In genomic region chr4:184506527-184507121, GRCh38 we compare ENCODE assay signal across 8 cellular contexts. TPM values are rescaled to one million over a fixed set of nuclear protein-coding genes. Genes with fewer than 3 reads are reported as not detected.
DNase-seq lines count a peak whose midpoint lies in the region; ATAC-seq, FAIRE-seq and TF ChIP-seq lines count a peak whose summit lies in the region.

No MANE protein-coding gene starts in this region.

- no peak overlapping the region for H3K4me3 ChIP-seq in SK-N-SH (ENCODE audit: low read depth in 2 of 2, low read length in 1 of 2)
- H3K4me3 ChIP-seq in fibroblast of pulmonary artery (replicated peaks; ENCODE audit: low read depth, low read length): no peak overlapping the region
- no peak overlapping the region for H3K4me3 ChIP-seq in effector memory CD4-positive, alpha-beta T cell (ENCODE audit: insufficient read depth, low read depth, low read length, poor library complexity, severe bottlenecking)

- H3F3A ChIP-seq in SK-N-SH (replicated peaks; ENCODE audit: insufficient read depth): no peaks in the 10 kb centered on the region

- POLR2A ChIA-PET in CD4-positive, alpha-beta T cell (lab: Charles Lee): interaction anchor here (0.8 to 2.7 kb wide), 3 partner anchors 12 to 32 kb away, joined by 3 to 15 read pairs (median 3); partner anchors contain the start of gene IRF2
- POLR2A ChIA-PET in SK-N-SH (lab: Yijun Ruan, JAX): no interaction called here

- DNase-seq in CD4-positive, alpha-beta T cell: peak in 2 of 10 experiments; percentile 4 to 7
- DNase-seq in GM19239 (ENCODE audit: insufficient read length, low spot score) (peak; percentile 26), SK-N-SH (peak; percentile 47), fibroblast of pulmonary artery (ENCODE audit: low read depth) (no peak), NCI-H446 treated with DMSO at 0.1 percent for 48 hours (lab: John Stamatoyannopoulos, UW) (no peak)
- peak; percentile 43 for DNase-seq in stimulated activated naive CD8-positive, alpha-beta T cell treated with anti-CD3 and anti-CD28 coated beads, Interleukin-15, Interleukin-2, amounts not matched to agents 100 U/mL and 50 U/mL, for 24 hours
- no peak for DNase-seq in effector memory CD4-positive, alpha-beta T cell

- H2AFZ ChIP-seq in SK-N-SH (ENCODE audit: low read depth): no peak overlapping the region

- no peak for TF ChIP-seq RAD21 in SK-N-SH (IDR thresholded peaks at IDR 0.05; ENCODE audit: low read length)

- no peaks in the 10 kb centered on the region for H3K9me3 ChIP-seq in CD4-positive, alpha-beta T cell (ENCODE audit: control insufficient read depth, low read length)
- H3K9me3 ChIP-seq in SK-N-SH: no peaks in the 10 kb centered on the region
- H3K9me3 ChIP-seq in effector memory CD4-positive, alpha-beta T cell (ENCODE audit: control insufficient read depth, low read length): no peaks in the 10 kb centered on the region

- H3K27me3 Mint-ChIP-seq in CD4-positive, alpha-beta T cell: no peaks in the 10 kb centered on the region

- no peak for TF ChIP-seq EP300 in SK-N-SH (IDR thresholded peaks at IDR 0.05; ENCODE audit: borderline replicate concordance in 1 of 2, low read depth in 1 of 2, low read length in 1 of 2)

- H3K9ac ChIP-seq in SK-N-SH: no peak overlapping the region

- intact Hi-C loops in CD4-positive, alpha-beta T cell (cut with DNase I, micrococcal nuclease): no loop called here

- CTCF ChIA-PET in CD4-positive, alpha-beta T cell (lab: Charles Lee): interaction anchor here (1.3 kb wide), 1 partner anchor 243 kb away, joined by 3 read pairs; no protein-coding TSS in a partner anchor
- CTCF ChIA-PET in SK-N-SH (lab: Yijun Ruan, JAX): interaction anchor here (1.0 to 1.9 kb wide), 7 partner anchors 12 to 242 kb away, joined by 3 to 5 read pairs (median 3); no protein-coding TSS in a partner anchor

- H3K36me3 Mint-ChIP-seq in CD4-positive, alpha-beta T cell (ENCODE audit: low read depth): no peaks in the 10 kb centered on the region

- peak; percentile 98 for FAIRE-seq in GM19239 (lab: Jason Lieb, UNC)

- 96% methylated on average over 6 of the region's 7 CpGs for WGBS in SK-N-SH (ENCODE audit: low lambda C conversion rate)

- TF ChIP-seq CTCF in CD4-positive, alpha-beta T cell (IDR thresholded peaks at IDR 0.05): peak; percentile 33
- TF ChIP-seq CTCF in SK-N-SH (IDR thresholded peaks at IDR 0.05): peak; percentile 17; the same call in 1 of the 2 replicates
- peak; percentile 12 for TF ChIP-seq CTCF in fibroblast of pulmonary artery (IDR thresholded peaks at IDR 0.05; ENCODE audit: low read length, missing control alignments)

- no peaks in the 10 kb centered on the region for H3K27me3 ChIP-seq in CD4-positive, alpha-beta T cell (ENCODE audit: control insufficient read depth, insufficient read depth, low read length)
- H3K27me3 ChIP-seq in SK-N-SH (ENCODE audit: insufficient read depth): no peaks in the 10 kb centered on the region
- H3K27me3 ChIP-seq in effector memory CD4-positive, alpha-beta T cell (replicated peaks; ENCODE audit: control insufficient read depth, insufficient read depth, low read length, poor library complexity, severe bottlenecking): no peaks in the 10 kb centered on the region

- no peak overlapping the region for H3K27ac ChIP-seq in CD4-positive, alpha-beta T cell (ENCODE audit: low read depth, low read length)
- H3K27ac ChIP-seq in SK-N-SH (ENCODE audit: low read depth in 2 of 2, low read length in 1 of 2): no peak overlapping the region
- H3K27ac ChIP-seq in effector memory CD4-positive, alpha-beta T cell (ENCODE audit: insufficient read depth, low read length, poor library complexity, severe bottlenecking): no peak overlapping the region

- no peaks in the 10 kb centered on the region for H3K36me3 ChIP-seq in SK-N-SH (replicated peaks in 1 of 2; ENCODE audit: control insufficient read depth in 1 of 2, insufficient read depth in 2 of 2, low read length in 1 of 2)
- H3K36me3 ChIP-seq in effector memory CD4-positive, alpha-beta T cell (ENCODE audit: control insufficient read depth, insufficient read depth, low read length): no peaks in the 10 kb centered on the region

- H3K9me3 Mint-ChIP-seq in CD4-positive, alpha-beta T cell: peaks cover 3% of the 10 kb centered on the region

- ATAC-seq in CD4-positive, alpha-beta T cell (ENCODE audit: poor library complexity): peak; percentile 80
- peak; percentile 95 for ATAC-seq in HG03095 (IDR thresholded peaks at IDR 0.05; ENCODE audit: unreplicated experiment)
- peak; percentile 88 for ATAC-seq in stimulated activated naive CD8-positive, alpha-beta T cell treated with anti-CD3 and anti-CD28 coated beads, Interleukin-15, Interleukin-2, amounts not matched to agents 100 U/mL and 50 U/mL, for 24 hours

- H3K27ac Mint-ChIP-seq in CD4-positive, alpha-beta T cell: no peak overlapping the region

- peaks cover 0 to 4% of the 10 kb centered on the region in 2 experiments; a peak in 1 of 4 replicates for H3K4me1 ChIP-seq in SK-N-SH (ENCODE audit: control insufficient read depth in 1 of 2, insufficient read depth in 2 of 2, low read depth in 1 of 2, low read length in 1 of 2)
- H3K4me1 ChIP-seq in effector memory CD4-positive, alpha-beta T cell (ENCODE audit: control insufficient read depth, insufficient read depth, low read length, poor library complexity, severe bottlenecking): peaks cover 13% of the 10 kb centered on the region

- H3K4me1 Mint-ChIP-seq in CD4-positive, alpha-beta T cell (ENCODE audit: low read depth): peaks cover 36% of the 10 kb centered on the region

- no peaks in the 10 kb centered on the region for H4K20me1 ChIP-seq in SK-N-SH (ENCODE audit: insufficient read depth)

- no peaks in the 10 kb centered on the region for H3K79me2 ChIP-seq in SK-N-SH (ENCODE audit: insufficient read depth)

- no peak overlapping the region for H3K4me2 ChIP-seq in SK-N-SH

- no peaks in the 10 kb centered on the region for H3K9me2 ChIP-seq in SK-N-SH

- peak overlapping the region; percentile 1 for H3K4me3 Mint-ChIP-seq in CD4-positive, alpha-beta T cell

TF ChIP-seq in SK-N-SH, 30 proteins besides CTCF, POLR2A, EP300 and RAD21:
- TF ChIP-seq YY1 (IDR thresholded peaks at IDR 0.05; ENCODE audit: low read depth): no peak
- no peak for TF ChIP-seq TEAD4 (IDR thresholded peaks at IDR 0.05; ENCODE audit: borderline replicate concordance, insufficient read depth)

RNA-seq across cellular contexts. Expression of gene IRF2, which starts 32.3 kb away (rescaled TPM):
- 10 to 100 TPM; 11.4 to 14.9 TPM for total RNA-seq in CD4-positive, alpha-beta T cell
- polyA plus RNA-seq in SK-N-SH (2012; rRNA removed): 23.3 and 23.6 TPM in 2 replicates
- 20.7 and 23.5 TPM in 2 replicates for polyA plus RNA-seq in SK-N-SH (2012; cell fraction: cytosol; rRNA removed)
- polyA plus RNA-seq in SK-N-SH (2012; cell fraction: nucleus; rRNA removed): 18.0 and 21.4 TPM in 2 replicates

Comparison
In these comparisons a context has a peak if more than half of its experiments do, and no peak if none do; other contexts are left out.
1. DNase-seq: peak in GM19239 (single experiment), SK-N-SH (single experiment) and stimulated activated naive CD8-positive, alpha-beta T cell treated with anti-CD3 and anti-CD28 coated beads, Interleukin-15, Interleukin-2, amounts not matched to agents 100 U/mL and 50 U/mL, for 24 hours (single experiment); none in fibroblast of pulmonary artery (single experiment), NCI-H446 treated with DMSO at 0.1 percent for 48 hours (single experiment) and effector memory CD4-positive, alpha-beta T cell (0 of 3).
2. Peak in every context shown above with its lines, with median percentiles within 50 percentile points of each other: ATAC-seq and CTCF ChIP-seq.